In genomic region chr17:59839646-59840328, GRCh38 we compare ENCODE assay signal across 8 cellular contexts. TPM values are rescaled to one million over a fixed set of nuclear protein-coding genes. Genes with fewer than 3 reads are reported as not detected.
DNase-seq lines count a peak whose midpoint lies in the region; ATAC-seq and TF ChIP-seq lines count a peak whose summit lies in the region.

No MANE protein-coding gene starts in this region.

- TF ChIP-seq CTCF in AG04450 (IDR thresholded peaks at IDR 0.05; ENCODE audit: low read depth, low read length) (no peak), HL-60 (IDR thresholded peaks at IDR 0.05; ENCODE audit: insufficient read depth, low read length) (no peak), body of pancreas (IDR thresholded peaks at IDR 0.05) (no peak)

- H3K36me3 ChIP-seq in body of pancreas (replicated peaks in 1 of 2; ENCODE audit: insufficient read depth in 1 of 2, low read depth in 2 of 2): no peaks in the 10 kb centered on the region

- CTCF ChIA-PET in AG04450 (lab: Charles Lee): interaction anchor here (0.9 to 2.7 kb wide), 3 partner anchors 10 to 20 kb away, joined by 3 to 17 read pairs (median 4); no protein-coding TSS in a partner anchor

- H3K27ac ChIP-seq in AG04450 (ENCODE audit: low read depth, low read length) (peak overlapping the region; percentile 99), HL-60 (replicated peaks) (peak overlapping the region; percentile 82; the same call in 1 of the 2 replicates), body of pancreas (peak overlapping the region; percentile 93 to 100 (median 96))

- POLR2A ChIA-PET in AG04450 (lab: Yijun Ruan, JAX): interaction anchor here (1.0 to 10.8 kb wide), 8 partner anchors 14 to 86 kb away, joined by 3 to 221 read pairs (median 6); no protein-coding TSS in a partner anchor

- whole genome bisulfite sequencing in body of pancreas, 2 donors: 16 to 22% methylated on average over 6 of the region's 6 CpGs

- H3K4me3 ChIP-seq in AG04450 (ENCODE audit: low read depth, low read length) (peak overlapping the region; percentile 79), HL-60 (replicated peaks; ENCODE audit: insufficient read depth, low read length) (peak overlapping the region; percentile 53), body of pancreas (peak overlapping the region; percentile 38 to 51)

- DNase-seq in AG04450 (ENCODE audit: low read depth, low spot score) (no peak), HL-60 (ENCODE audit: low read depth in 1 of 2, low spot score in 1 of 2) (no peak), body of pancreas (no peak), lung microvascular endothelial cell (ENCODE audit: low read depth in 2 of 2) (peak; percentile 31 to 37), midbrain (lab: John Stamatoyannopoulos, UW) (no peak), NCI-H1417 treated with DMSO at 0.1 percent for 48 hours (lab: John Stamatoyannopoulos, UW) (no peak)
- DNase-seq in stimulated activated naive CD4-positive, alpha-beta T cell treated with Interleukin-2 at 50 U/mL for 16 hours (lab: John Stamatoyannopoulos, UW): no peak

- H3K9me3 ChIP-seq in AG04450 (ENCODE audit: control insufficient read depth, insufficient read depth, low read length) (no peaks in the 10 kb centered on the region), body of pancreas (no peaks in the 10 kb centered on the region)

- peaks cover 62% of the 10 kb centered on the region for H3K4me1 ChIP-seq in body of pancreas

- H3K27me3 ChIP-seq in AG04450 (ENCODE audit: control insufficient read depth, insufficient read depth, low read length) (no peaks in the 10 kb centered on the region), HL-60 (ENCODE audit: insufficient read depth, poor library complexity, severe bottlenecking) (no peaks in the 10 kb centered on the region), body of pancreas (no peaks in the 10 kb centered on the region)

- no peak for TF ChIP-seq POLR2A in body of pancreas (IDR thresholded peaks at IDR 0.05)

- ATAC-seq in body of pancreas (no peak), HG02840 (IDR thresholded peaks at IDR 0.05; ENCODE audit: low FRiP score, unreplicated experiment) (no peak)

- intact Hi-C loops in body of pancreas (cut with DNase I): no loop called here

RNA-seq across cellular contexts. Expression of gene TUBD1, which starts 53.0 kb away (rescaled TPM):
- polyA plus RNA-seq in AG04450 (2011; rRNA removed): 3.9 and 5.1 TPM in 2 replicates
- polyA minus RNA-seq in AG04450 (2011; rRNA and poly(A)+ RNA removed): 3.4 and 6.0 TPM in 2 replicates
- total RNA-seq in body of pancreas (1 to 10 TPM; 6.9 to 7.5 TPM), lung microvascular endothelial cell (5.0 and 8.3 TPM in 2 replicates)

RNA-seq across cellular contexts. Expression of gene RPS6KB1, which starts 53.1 kb away (rescaled TPM):
- 19.1 and 21.9 TPM in 2 replicates for polyA plus RNA-seq in AG04450 (2011; rRNA removed)
- 15.7 and 21.8 TPM in 2 replicates for polyA minus RNA-seq in AG04450 (2011; rRNA and poly(A)+ RNA removed)
- total RNA-seq in body of pancreas (10 to 100 TPM; 30.6 to 55.0 TPM), lung microvascular endothelial cell (17.7 and 24.2 TPM in 2 replicates)

Comparison
In these comparisons a context has a peak if more than half of its experiments do, and no peak if none do; other contexts are left out.
1. DNase-seq: peak in lung microvascular endothelial cell (2 of 2); none in AG04450 (single experiment), HL-60 (0 of 2), body of pancreas (0 of 4), stimulated activated naive CD4-positive, alpha-beta T cell treated with Interleukin-2 at 50 U/mL for 16 hours (single experiment), midbrain (single experiment) and NCI-H1417 treated with DMSO at 0.1 percent for 48 hours (single experiment).
2. Peak in every context shown above with its lines, with median percentiles within 50 percentile points of each other: H3K27ac ChIP-seq and H3K4me3 ChIP-seq.